Comparison of ENCODE assay signal across 13 cellular contexts in genomic region chr12:11969437-11970154, GRCh38.
DNase-seq lines count a peak whose midpoint lies in the region; ATAC-seq lines count a peak whose summit lies in the region.
"Had no signal": no experiment of that assay in that cellular context is flagged by ENCODE, and none has a peak within 500 bp of the region (broad histone marks: within the 10 kb centered on the region; RNA-seq: fewer than 3 reads in every experiment).

No MANE protein-coding gene starts in this region.

- no peak overlapping the region for H3K27ac ChIP-seq in CD4-positive, alpha-beta memory T cell (ENCODE audit: low read depth, low read length)
- H3K27ac ChIP-seq: HL-60 had no signal

- no peak overlapping the region for H3K27ac Mint-ChIP-seq in CD4-positive, alpha-beta memory T cell

- no peaks in the 10 kb centered on the region for H3K36me3 Mint-ChIP-seq in CD4-positive, alpha-beta memory T cell

- H3K4me3 ChIP-seq in CD4-positive, alpha-beta memory T cell (ENCODE audit: low read length in 2 of 2), result no peak overlapping the region
- H3K4me3 ChIP-seq: spleen had no signal

- H3K36me3 ChIP-seq in CD4-positive, alpha-beta memory T cell (ENCODE audit: insufficient read depth, low read length), result no peaks in the 10 kb centered on the region
- H3K36me3 ChIP-seq: spleen had no signal

- peaks cover 4 to 19% (median 13%) of the 10 kb centered on the region in 4 donors for H3K4me1 Mint-ChIP-seq in CD4-positive, alpha-beta memory T cell

- no peaks in the 10 kb centered on the region for H3K27me3 ChIP-seq in CD4-positive, alpha-beta memory T cell (ENCODE audit: insufficient read depth, low read length)
- H3K27me3 ChIP-seq: spleen had no signal

- CTCF ChIA-PET in CD4-positive, alpha-beta memory T cell (lab: Charles Lee; ENCODE audit: partially characterized antibody), result no interaction called here

- ATAC-seq in GM18873 (IDR thresholded peaks at IDR 0.05; ENCODE audit: low FRiP score, unreplicated experiment) (peak; percentile 85), GM21786 (IDR thresholded peaks at IDR 0.05; ENCODE audit: unreplicated experiment) (peak; percentile 69), HG03439 (IDR thresholded peaks at IDR 0.05; ENCODE audit: unreplicated experiment) (peak; percentile 79), GM21528 (IDR thresholded peaks at IDR 0.05; ENCODE audit: low FRiP score, unreplicated experiment) (no peak)

- no peaks in the 10 kb centered on the region for H3K9me3 Mint-ChIP-seq in CD4-positive, alpha-beta memory T cell

- DNase-seq in iPS-NIHi7 (ENCODE audit: extremely low spot score) (peak; percentile 26), medulla oblongata (ENCODE audit: extremely low spot score) (no peak)
- DNase-seq in CD4-positive, alpha-beta memory T cell, result no peak
- no peak for DNase-seq in stimulated activated naive CD4-positive, alpha-beta T cell (lab: John Stamatoyannopoulos, UW)
- DNase-seq: CD8-positive, alpha-beta memory T cell; NCI-H1417 treated with DMSO at 0.1 percent for 48 hours; OCI-M1; spleen had no signal

- POLR2A ChIA-PET in CD4-positive, alpha-beta memory T cell (lab: Charles Lee; ENCODE audit: partially characterized antibody), result interaction anchor here (0.6 to 1.4 kb wide), 4 partner anchors 10 to 39 kb away, joined by 3 to 4 read pairs (median 4); no protein-coding TSS in a partner anchor

- no peak overlapping the region for H3K4me3 Mint-ChIP-seq in CD4-positive, alpha-beta memory T cell
- H3K4me3 Mint-ChIP-seq: CD8-positive, alpha-beta memory T cell had no signal

- H3K9me3 ChIP-seq in CD4-positive, alpha-beta memory T cell (ENCODE audit: control insufficient read depth in 1 of 2, low read length in 2 of 2), result no peaks in the 10 kb centered on the region

- intact Hi-C loops in CD4-positive, alpha-beta memory T cell (cut with micrococcal nuclease), result no loop called here

- H3K27me3 Mint-ChIP-seq in CD4-positive, alpha-beta memory T cell, result no peaks in the 10 kb centered on the region

- H3K4me1 ChIP-seq in CD4-positive, alpha-beta memory T cell (ENCODE audit: insufficient read depth, low read length), result no peaks in the 10 kb centered on the region
